Comparison of ENCODE assay signal across 8 cellular contexts in genomic region chrX:73943572-73943899, GRCh38.
DNase-seq lines count a peak whose midpoint lies in the region; FAIRE-seq and TF ChIP-seq lines count a peak whose summit lies in the region.

No MANE protein-coding gene starts in this region.

- H3K36me3 ChIP-seq in HUES6 (ENCODE audit: control insufficient read depth, insufficient read depth, low read length): peaks cover 26% of the 10 kb centered on the region
- H3K36me3 ChIP-seq in bronchial epithelial cell (ENCODE audit: control insufficient read depth, insufficient read depth, low read length): no peaks in the 10 kb centered on the region
- no peaks in the 10 kb centered on the region for H3K36me3 ChIP-seq in muscle layer of colon (ENCODE audit: insufficient read depth, low read length)

- CTCF ChIA-PET in AG04449 (lab: Yijun Ruan, JAX): no interaction called here

- no peak for FAIRE-seq in bronchial epithelial cell (lab: Jason Lieb, UNC)

- TF ChIP-seq CTCF in AG04449 (IDR thresholded peaks at IDR 0.05; ENCODE audit: insufficient read depth, low read length, missing control alignments): no peak
- TF ChIP-seq CTCF in bronchial epithelial cell (IDR thresholded peaks at IDR 0.05; ENCODE audit: insufficient read depth, low read length, severe bottlenecking): no peak

- H3K9ac ChIP-seq in HUES6 (ENCODE audit: low read length) (peak overlapping the region; percentile 64), muscle layer of colon (ENCODE audit: low read length) (peak overlapping the region; percentile 6)

- POLR2A ChIA-PET in AG04449 (lab: Yijun Ruan, JAX): no interaction called here

- H3K9me3 ChIP-seq in HUES6 (ENCODE audit: control insufficient read depth, insufficient read depth, low read depth, low read length) (no peaks in the 10 kb centered on the region), muscle layer of colon (ENCODE audit: low read length) (no peaks in the 10 kb centered on the region)

- H3K27me3 ChIP-seq in HUES6 (ENCODE audit: control insufficient read depth, insufficient read depth, low read length): no peaks in the 10 kb centered on the region
- H3K27me3 ChIP-seq in bronchial epithelial cell (ENCODE audit: control insufficient read depth, insufficient read depth, low read length): no peaks in the 10 kb centered on the region
- H3K27me3 ChIP-seq in muscle layer of colon (ENCODE audit: control insufficient read depth in 1 of 2, insufficient read depth in 2 of 2, low read length in 2 of 2): no peaks in the 10 kb centered on the region

- H3K27ac ChIP-seq in HUES6 (ENCODE audit: low read depth, low read length) (peak overlapping the region; percentile 90), muscle layer of colon (ENCODE audit: low read depth, low read length) (peak overlapping the region; percentile 73)

- H3K4me3 ChIP-seq in AG04449 (ENCODE audit: low read depth, low read length): peak overlapping the region; percentile 44
- peak overlapping the region; percentile 95 for H3K4me3 ChIP-seq in HUES6 (ENCODE audit: low read depth, low read length)
- peak overlapping the region; percentile 41 for H3K4me3 ChIP-seq in bronchial epithelial cell (ENCODE audit: low read depth, low read length)
- H3K4me3 ChIP-seq in muscle layer of colon (ENCODE audit: low read depth in 1 of 2, low read length in 2 of 2): peak overlapping the region; percentile 88 to 91

- DNase-seq in AG04449 (ENCODE audit: low read depth, low spot score) (no peak), bronchial epithelial cell (ENCODE audit: low read depth) (peak; percentile 15), NCI-H446 (lab: John Stamatoyannopoulos, UW) (no peak), retina (no peak), NCI-H1417 (lab: John Stamatoyannopoulos, UW) (no peak)
- no peak for DNase-seq in central memory CD4-positive, alpha-beta T cell

- H3K4me1 ChIP-seq in HUES6 (ENCODE audit: control insufficient read depth, insufficient read depth, low read length) (peaks cover 7% of the 10 kb centered on the region), muscle layer of colon (ENCODE audit: insufficient read depth, low read length) (peaks cover 18% of the 10 kb centered on the region)

Comparison
In these comparisons a context has a peak if more than half of its experiments do, and no peak if none do; other contexts are left out.
1. H3K4me3 ChIP-seq: peak in every context shown above with its lines; median percentile 95 in HUES6; 90 in muscle layer of colon; 44 in AG04449; 41 in bronchial epithelial cell.